In genomic region chr2:97711394-97711711, GRCh38 we compare ENCODE assay signal across 21 cellular contexts. TPM values are rescaled to one million over a fixed set of nuclear protein-coding genes. Genes with fewer than 3 reads are reported as not detected.
DNase-seq lines count a peak whose midpoint lies in the region; ATAC-seq, FAIRE-seq and TF ChIP-seq lines count a peak whose summit lies in the region.
"Had no signal": no experiment of that assay in that cellular context is flagged by ENCODE, and none has a peak within 500 bp of the region (broad histone marks: within the 10 kb centered on the region; RNA-seq: fewer than 3 reads in every experiment).

No MANE protein-coding gene starts in this region.

- peak overlapping the region; percentile 98 for H3K27ac Mint-ChIP-seq in CD4-positive, alpha-beta T cell
- peak overlapping the region; percentile 100 for H3K27ac Mint-ChIP-seq in activated T-helper 17 cell treated with anti-CD3 and anti-CD28 coated beads, Interleukin-2, amount 50 U/mL, for 72 hours
- H3K27ac Mint-ChIP-seq: activated B cell treated with CpG ODN at 0.5 μM for 24 hours, memory B cell had no signal

- peaks cover 63% of the 10 kb centered on the region for H3K4me1 Mint-ChIP-seq in CD4-positive, alpha-beta T cell (ENCODE audit: low read depth)
- H3K4me1 Mint-ChIP-seq in activated T-helper 17 cell treated with anti-CD3 and anti-CD28 coated beads, Interleukin-2, amount 50 U/mL, for 72 hours = peaks cover 41% of the 10 kb centered on the region

- no peaks in the 10 kb centered on the region for H3K9me3 Mint-ChIP-seq in CD4-positive, alpha-beta T cell
- H3K9me3 Mint-ChIP-seq in activated T-helper 17 cell treated with anti-CD3 and anti-CD28 coated beads, Interleukin-2, amount 50 U/mL, for 72 hours = no peaks in the 10 kb centered on the region
- H3K9me3 Mint-ChIP-seq: activated B cell treated with CpG ODN at 0.5 μM for 24 hours, memory B cell, neural crest cell had no signal

- H3K27ac ChIP-seq in BLaER1 treated with 17β-estradiol and CSF1 and Interleukin-3, amounts not matched to agents 10 nM and 100 nM = peak overlapping the region in 4 of 11 experiments; percentile 29 to 99 (median 96); a peak in 5 of 22 replicates
- H3K27ac ChIP-seq in CD4-positive, alpha-beta T cell (ENCODE audit: low read depth, low read length) = peak overlapping the region; percentile 9
- peak overlapping the region; percentile 79 for H3K27ac ChIP-seq in mesodermal cell (ENCODE audit: low read depth, low read length, severe bottlenecking)
- H3K27ac ChIP-seq: SJSA1 had no signal

- peak overlapping the region in 7 of 11 experiments; percentile 17 to 98 (median 88); a peak in 13 of 22 replicates for H3K4me2 ChIP-seq in BLaER1 treated with 17β-estradiol and CSF1 and Interleukin-3, amounts not matched to agents 10 nM and 100 nM

- POLR2A ChIA-PET in CD4-positive, alpha-beta T cell (lab: Charles Lee) = interaction anchor here (0.5 to 3.7 kb wide), 3 partner anchors 30 to 854 kb away, joined by 3 to 42 read pairs (median 3); no protein-coding TSS in a partner anchor

- intact Hi-C loops in CD4-positive, alpha-beta T cell (cut with DNase I, micrococcal nuclease) = loop anchor here (5.0 to 10.0 kb wide), 3 partner anchors 49 to 1113 kb away; partner anchors contain the start of genes ACTR1B (in 1 of the 2) and TMEM131 (in 1 of the 2)

- TF ChIP-seq CTCF in CD4-positive, alpha-beta T cell (IDR thresholded peaks at IDR 0.05) = no peak

- FAIRE-seq in HTR-8/SVneo (lab: Jason Lieb, UNC) = no peak
- FAIRE-seq: colon had no signal

- no peak for ATAC-seq in CD4-positive, alpha-beta T cell (ENCODE audit: poor library complexity)
- ATAC-seq in activated T-helper 17 cell treated with anti-CD3 and anti-CD28 coated beads, Interleukin-2, amount 50 U/mL, for 72 hours (replicated peaks) = no peak
- no peak for ATAC-seq in HG02840 (IDR thresholded peaks at IDR 0.05; ENCODE audit: low FRiP score, unreplicated experiment)
- ATAC-seq: left cardiac atrium, Panc1 had no signal

- peaks cover 32% of the 10 kb centered on the region for H3K36me3 Mint-ChIP-seq in CD4-positive, alpha-beta T cell (ENCODE audit: low read depth)
- H3K36me3 Mint-ChIP-seq in activated T-helper 17 cell treated with anti-CD3 and anti-CD28 coated beads, Interleukin-2, amount 50 U/mL, for 72 hours (ENCODE audit: low read depth) = peaks cover 32% of the 10 kb centered on the region
- H3K36me3 Mint-ChIP-seq: brain, memory B cell had no signal

- H3K4me3 Mint-ChIP-seq in CD4-positive, alpha-beta T cell = peak overlapping the region; percentile 83
- H3K4me3 Mint-ChIP-seq in activated T-helper 17 cell treated with anti-CD3 and anti-CD28 coated beads, Interleukin-2, amount 50 U/mL, for 72 hours = peak overlapping the region; percentile 100
- H3K4me3 Mint-ChIP-seq: activated B cell treated with CpG ODN at 0.5 μM for 24 hours, brain, memory B cell, neural crest cell had no signal

- H4K20me1 ChIP-seq in BLaER1 treated with 17β-estradiol and CSF1 and Interleukin-3, amounts not matched to agents 10 nM and 100 nM = no peaks in the 10 kb centered on the region

- H3K27me3 ChIP-seq in BLaER1 treated with 17β-estradiol and CSF1 and Interleukin-3, amounts not matched to agents 10 nM and 100 nM = no peaks in the 10 kb centered on the region
- H3K27me3 ChIP-seq in CD4-positive, alpha-beta T cell (ENCODE audit: control insufficient read depth, insufficient read depth, low read length) = no peaks in the 10 kb centered on the region
- H3K27me3 ChIP-seq: SJSA1 had no signal

- CTCF ChIA-PET in CD4-positive, alpha-beta T cell (lab: Charles Lee) = interaction anchor here (2.0 to 3.8 kb wide), 4 partner anchors 11 to 47 kb away, joined by 9 to 23 read pairs (median 14); partner anchors contain the start of gene ACTR1B

- H3K9me3 ChIP-seq in BLaER1 treated with 17β-estradiol and CSF1 and Interleukin-3, amounts not matched to agents 10 nM and 100 nM (replicated peaks in 1 of 11) = no peaks in the 10 kb centered on the region
- no peaks in the 10 kb centered on the region for H3K9me3 ChIP-seq in CD4-positive, alpha-beta T cell (ENCODE audit: control insufficient read depth, low read length)
- no peaks in the 10 kb centered on the region for H3K9me3 ChIP-seq in mesodermal cell (ENCODE audit: control insufficient read depth, low read length)
- H3K9me3 ChIP-seq: SJSA1 had no signal

- no peak overlapping the region for H3K4me3 ChIP-seq in BLaER1 treated with 17β-estradiol and CSF1 and Interleukin-3, amounts not matched to agents 10 nM and 100 nM
- no peak overlapping the region for H3K4me3 ChIP-seq in mesodermal cell (ENCODE audit: extremely low read depth, insufficient read depth, low read length, poor library complexity, severe bottlenecking)
- H3K4me3 ChIP-seq: SJSA1 had no signal

- 94 to 100% methylated on average over 2 to 6 of the region's 6 CpGs for WGBS in mesodermal cell (ENCODE audit: insufficient coverage in 2 of 2), 2 experiments

- peak in 1 of 10 experiments; percentile 28 for DNase-seq in CD4-positive, alpha-beta T cell
- DNase-seq in HTR-8/SVneo (ENCODE audit: insufficient read length, low spot score) (no peak), AG08395 (ENCODE audit: low spot score) (no peak)
- DNase-seq: activated B cell treated with CpG ODN at 0.5 μM for 24 hours; glutamatergic neuron; left cardiac atrium; NCI-H1092 treated with DMSO at 0.1 percent for 48 hours; NCI-H2081 treated with DMSO at 0.1 percent for 48 hours; NCI-H510A; stimulated activated CD4-positive, alpha-beta T cell treated with anti-CD3 and anti-CD28 coated beads, Interleukin-4, amount 100 ng/mL, for 24 hours; T-helper 9 cell had no signal

- H3K27me3 Mint-ChIP-seq in CD4-positive, alpha-beta T cell = no peaks in the 10 kb centered on the region
- H3K27me3 Mint-ChIP-seq in activated T-helper 17 cell treated with anti-CD3 and anti-CD28 coated beads, Interleukin-2, amount 50 U/mL, for 72 hours = no peaks in the 10 kb centered on the region
- H3K27me3 Mint-ChIP-seq: brain had no signal

- H3K36me3 ChIP-seq in BLaER1 treated with 17β-estradiol and CSF1 and Interleukin-3, amounts not matched to agents 10 nM and 100 nM = no peaks in the 10 kb centered on the region
- H3K36me3 ChIP-seq in mesodermal cell (ENCODE audit: control insufficient read depth, insufficient read depth, low read length) = no peaks in the 10 kb centered on the region
- H3K36me3 ChIP-seq: SJSA1 had no signal

- peaks cover 37 to 99% (median 97%) of the 10 kb centered on the region in 10 experiments for H3K4me1 ChIP-seq in BLaER1 treated with 17β-estradiol and CSF1 and Interleukin-3, amounts not matched to agents 10 nM and 100 nM
- H3K4me1 ChIP-seq in mesodermal cell (ENCODE audit: control insufficient read depth, insufficient read depth, low read length, poor library complexity, severe bottlenecking) = peaks cover 39% of the 10 kb centered on the region
- H3K4me1 ChIP-seq: SJSA1 had no signal

- H3K9ac ChIP-seq in BLaER1 treated with 17β-estradiol and CSF1 and Interleukin-3, amounts not matched to agents 10 nM and 100 nM = peak overlapping the region in 4 of 11 experiments; percentile 19 to 44 (median 22); a peak in 4 of 22 replicates

RNA-seq across cellular contexts. Expression of gene ZAP70, which starts 2.0 kb away (rescaled TPM):
- total RNA-seq in CD4-positive, alpha-beta T cell = 100 to 1,000 TPM; 440 to 470 TPM
- total RNA-seq in activated T-helper 17 cell treated with anti-CD3 and anti-CD28 coated beads, Interleukin-2, amount 50 U/mL, for 72 hours = 100 to 1,000 TPM; 176 to 233 TPM
- polyA plus RNA-seq in mesodermal cell (2013, experiment 1 of 2) = 7.6 TPM
- polyA plus RNA-seq in mesodermal cell (2013, experiment 2 of 2) = 7.3 TPM
- total RNA-seq: SJSA1 had no signal

RNA-seq across cellular contexts. Expression of gene C2orf92, which starts 41.8 kb away (rescaled TPM):
- total RNA-seq in CD4-positive, alpha-beta T cell = 10 to 100 TPM; 12.4 to 13.4 TPM
- total RNA-seq in activated T-helper 17 cell treated with anti-CD3 and anti-CD28 coated beads, Interleukin-2, amount 50 U/mL, for 72 hours = 10 to 100 TPM; 12.0 to 51.2 TPM
- 4.6 TPM for polyA plus RNA-seq in mesodermal cell (2013, experiment 1 of 2)
- 5.8 TPM for polyA plus RNA-seq in mesodermal cell (2013, experiment 2 of 2)

RNA-seq across cellular contexts. Expression of gene ACTR1B, which starts 47.5 kb away (rescaled TPM):
- total RNA-seq in CD4-positive, alpha-beta T cell = 10 to 100 TPM; 89.5 to 92.8 TPM
- total RNA-seq in activated T-helper 17 cell treated with anti-CD3 and anti-CD28 coated beads, Interleukin-2, amount 50 U/mL, for 72 hours = 100 to 1,000 TPM in 1 of 2 donors, 10 to 100 TPM in 1; 68.7 to 148 TPM
- 88.4 TPM for polyA plus RNA-seq in mesodermal cell (2013, experiment 1 of 2)
- 77.1 TPM for polyA plus RNA-seq in mesodermal cell (2013, experiment 2 of 2)
